Comparison of ENCODE assay signal across 8 cellular contexts in the genomic region with DNA sequence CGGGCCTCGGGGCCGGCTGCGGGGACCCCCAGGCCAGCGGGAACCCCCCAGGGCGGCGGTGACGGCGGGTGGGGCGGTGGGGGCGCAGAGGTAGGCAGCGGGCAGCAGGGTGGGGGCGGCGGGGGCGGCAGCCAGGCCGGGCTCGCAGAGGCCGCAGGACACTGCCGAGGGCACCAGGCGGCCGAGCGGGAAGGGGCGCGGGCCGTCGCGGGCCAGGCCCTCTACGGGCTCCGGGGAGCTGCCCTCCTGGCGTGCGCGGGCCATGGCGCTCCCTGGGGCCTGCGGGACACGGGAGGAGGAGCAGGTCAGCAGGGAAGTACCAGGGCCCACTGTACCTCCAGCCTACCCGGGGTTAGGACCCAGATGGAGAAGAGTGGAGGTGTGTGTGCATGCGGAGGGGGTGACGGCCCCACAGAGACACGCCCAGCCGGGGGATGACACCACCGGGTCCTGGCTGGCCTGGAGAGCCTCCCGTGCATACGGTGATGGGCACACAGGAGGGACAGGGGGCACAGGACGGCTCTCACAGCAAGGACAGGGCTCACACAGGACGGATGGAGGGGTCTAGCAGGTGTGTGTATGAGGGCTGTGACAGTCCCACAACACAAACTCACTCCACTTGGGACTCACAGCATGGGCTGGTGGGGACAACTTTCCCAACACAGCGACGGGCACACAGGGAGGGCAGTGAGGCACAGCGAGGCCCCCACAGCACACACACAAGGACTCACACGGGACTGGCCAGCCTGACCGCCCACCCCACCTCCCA. TPM values are rescaled to one million over a fixed set of nuclear protein-coding genes. Genes with fewer than 3 reads are reported as not detected.
DNase-seq lines count a peak whose midpoint lies in the region; ATAC-seq lines count a peak whose summit lies in the region.

No MANE protein-coding gene starts in this region.

- DNase-seq in DMS53 treated with DMSO at 0.1 percent for 48 hours (lab: John Stamatoyannopoulos, UW; ENCODE audit: unreplicated experiment) (peak; percentile 30), Karpas-422 (peak; percentile 59), naive B cell (peak; percentile 29), NCI-H1092 treated with DMSO at 0.1 percent for 48 hours (lab: John Stamatoyannopoulos, UW) (no peak)
- DNase-seq in activated CD4-positive, alpha-beta T cell treated with anti-CD3 and anti-CD28 coated beads for 4 hours, result peak; percentile 33 to 41
- peak; percentile 44 to 56 (median 47) for DNase-seq in effector memory CD8-positive, alpha-beta T cell

- 0 out of 2 replicates have a peak, but pooled peaks cover 2% of the 10 kb centered on the region for H3K27me3 ChIP-seq in Karpas-422 (ENCODE audit: low read length)

- H3K9ac ChIP-seq in Karpas-422 (ENCODE audit: low read length), result peak overlapping the region; percentile 75

- peak; percentile 4 for ATAC-seq in effector memory CD8-positive, alpha-beta T cell (replicated peaks)
- ATAC-seq in naive B cell (ENCODE audit: low read depth in 2 of 2) (no peak), GM19455 (IDR thresholded peaks at IDR 0.05; ENCODE audit: unreplicated experiment) (no peak), GM18517 (IDR thresholded peaks at IDR 0.05; ENCODE audit: unreplicated experiment) (no peak)

- no peaks in the 10 kb centered on the region for H3K9me3 Mint-ChIP-seq in effector memory CD8-positive, alpha-beta T cell
- no peaks in the 10 kb centered on the region for H3K9me3 Mint-ChIP-seq in naive B cell

- peak overlapping the region; percentile 64; the same call in 1 of the 2 replicates for H3K4me3 ChIP-seq in Karpas-422 (ENCODE audit: low read length)

- no peaks in the 10 kb centered on the region for H3K9me3 ChIP-seq in Karpas-422 (ENCODE audit: low read length)

- no peak overlapping the region for H2AFZ ChIP-seq in Karpas-422 (ENCODE audit: low read length)

- H3K4me1 Mint-ChIP-seq in effector memory CD8-positive, alpha-beta T cell (ENCODE audit: low read depth in 2 of 2), result peaks cover 24 to 30% of the 10 kb centered on the region in 2 donors
- peaks cover 27 to 37% (median 30%) of the 10 kb centered on the region in 3 donors for H3K4me1 Mint-ChIP-seq in naive B cell

- H3K9me2 ChIP-seq in Karpas-422 (replicated peaks; ENCODE audit: insufficient read depth, low read length), result no peaks in the 10 kb centered on the region

- H3K4me2 ChIP-seq in Karpas-422 (ENCODE audit: low read depth, low read length, poor library complexity, severe bottlenecking), result peak overlapping the region; percentile 85

- H4K20me1 ChIP-seq in Karpas-422 (ENCODE audit: insufficient read depth, low read depth, low read length), result no peaks in the 10 kb centered on the region

- no peak overlapping the region for H3K27ac ChIP-seq in Karpas-422 (ENCODE audit: low read length)

- no peak overlapping the region for H3K27ac Mint-ChIP-seq in effector memory CD8-positive, alpha-beta T cell
- H3K27ac Mint-ChIP-seq in naive B cell, result peak overlapping the region in 2 of 6 donors; percentile 56 to 94

- H3K36me3 Mint-ChIP-seq in effector memory CD8-positive, alpha-beta T cell (ENCODE audit: insufficient read depth), result peaks cover 45% of the 10 kb centered on the region
- H3K36me3 Mint-ChIP-seq in naive B cell, result no peaks in the 10 kb centered on the region

- H3K4me1 ChIP-seq in Karpas-422 (ENCODE audit: low read length), result peaks cover 49% of the 10 kb centered on the region

- H3K79me2 ChIP-seq in Karpas-422 (ENCODE audit: low read length), result no peaks in the 10 kb centered on the region

- no peaks in the 10 kb centered on the region for H3K36me3 ChIP-seq in Karpas-422 (ENCODE audit: insufficient read depth, low read length)

- no peaks in the 10 kb centered on the region for H3K27me3 Mint-ChIP-seq in effector memory CD8-positive, alpha-beta T cell
- peaks cover 0 to 11% (median 4%) of the 10 kb centered on the region in 3 donors for H3K27me3 Mint-ChIP-seq in naive B cell

- no peak overlapping the region for H3K4me3 Mint-ChIP-seq in effector memory CD8-positive, alpha-beta T cell
- no peak overlapping the region for H3K4me3 Mint-ChIP-seq in naive B cell

RNA-seq across cellular contexts. Expression of a gene that starts 2.6 kb away (rescaled TPM):
- 4.0 and 8.9 TPM in 2 replicates for total RNA-seq in Karpas-422 (2014; rRNA removed; shearing (Covaris generic); ENCODE audit: low replicate concordance)
- 1 to 10 TPM in 2 of 6 donors, under 1 TPM in 4; 0.32 to 1.4 (median 0.70) TPM for polyA plus RNA-seq in naive B cell (ENCODE audit: low read depth in 6 of 6)

RNA-seq across cellular contexts. Expression of a gene that starts 28.0 kb away (rescaled TPM):
- 2.2 and 7.1 TPM in 2 replicates for total RNA-seq in Karpas-422 (2014; rRNA removed; shearing (Covaris generic); ENCODE audit: low replicate concordance)
- 10 to 100 TPM in 2 of 6 donors, 1 to 10 TPM in 4; 7.8 to 13.2 (median 8.8) TPM for polyA plus RNA-seq in naive B cell (ENCODE audit: low read depth in 6 of 6)

RNA-seq across cellular contexts. Expression of a gene that starts 46.3 kb away (rescaled TPM):
- 4.6 and 8.4 TPM in 2 replicates for total RNA-seq in Karpas-422 (2014; rRNA removed; shearing (Covaris generic); ENCODE audit: low replicate concordance)
- polyA plus RNA-seq in naive B cell (ENCODE audit: low read depth in 6 of 6), result 1 to 10 TPM; 3.9 to 7.7 (median 5.6) TPM
